24 cellular contexts compared by ENCODE assay signal in genomic region chr11:26134053-26134452, GRCh38.
"Had no signal": no experiment of that assay in that cellular context is flagged by ENCODE, and none has a peak within 500 bp of the region (broad histone marks: within the 10 kb centered on the region; RNA-seq: fewer than 3 reads in every experiment).

No MANE protein-coding gene starts in this region.

- H3K9me3 ChIP-seq: SJCRH30 had no signal

- H3K27me3 ChIP-seq: SJCRH30 had no signal

- DNase-seq: activated CD4-positive, alpha-beta memory T cell treated with anti-CD3 and anti-CD28 coated beads for 36 hours; activated CD4-positive, alpha-beta T cell treated with anti-CD3 and anti-CD28 coated beads, Interleukin-2, amount 10 ng/mL, durations not matched to agents 7 days and 5 days; activated CD4-positive, CD25-positive, alpha-beta regulatory T cell; activated CD8-positive, alpha-beta memory T cell treated with anti-CD3 and anti-CD28 coated beads for 24 hours; activated effector memory CD4-positive, alpha-beta T cell treated with anti-CD3 and anti-CD28 coated beads, Interleukin-2, amount 50 U/mL, for 16 hours; activated naive CD4-positive, alpha-beta T cell treated with Interleukin-2 at 50 U/mL for 16 hours; activated naive CD8-positive, alpha-beta T cell treated with anti-CD3 and anti-CD28 coated beads, Interleukin-2, amount 50 U/mL, for 24 hours; activated T-cell treated with anti-CD3 and anti-CD28 coated beads, Interleukin-2, amount 50 U/mL, for 4 hours; amniotic stem cell; NCI-H1092; NCI-H1694; NCI-H2029 treated with DMSO at 0.1 percent for 48 hours; NCI-H345; NCI-H510A; NCI-H69; Right ventricle myocardium superior; SJCRH30; T-cell; T-helper 2 cell; T1000 had no signal

- H3K36me3 ChIP-seq: SJCRH30 had no signal

- H3K27ac ChIP-seq: KMS-11, RWPE1, SJCRH30, VCaP had no signal

- H3K4me1 ChIP-seq: SJCRH30 had no signal

- H3K4me3 ChIP-seq: SJCRH30 had no signal

- H3K4me2 ChIP-seq: KMS-11 had no signal

- ATAC-seq: activated naive CD4-positive, alpha-beta T cell treated with anti-CD3 and anti-CD28 coated beads, Interleukin-2, amount 50 U/mL, for 72 hours; activated naive CD8-positive, alpha-beta T cell treated with anti-CD3 and anti-CD28 coated beads, Interleukin-2, amount 50 U/mL, for 24 hours; activated T-cell treated with anti-CD3 and anti-CD28 coated beads, Interleukin-2, amount 50 U/mL, for 4 hours; T-cell had no signal

- H3K9ac ChIP-seq: KMS-11 had no signal
